In the genomic region with DNA sequence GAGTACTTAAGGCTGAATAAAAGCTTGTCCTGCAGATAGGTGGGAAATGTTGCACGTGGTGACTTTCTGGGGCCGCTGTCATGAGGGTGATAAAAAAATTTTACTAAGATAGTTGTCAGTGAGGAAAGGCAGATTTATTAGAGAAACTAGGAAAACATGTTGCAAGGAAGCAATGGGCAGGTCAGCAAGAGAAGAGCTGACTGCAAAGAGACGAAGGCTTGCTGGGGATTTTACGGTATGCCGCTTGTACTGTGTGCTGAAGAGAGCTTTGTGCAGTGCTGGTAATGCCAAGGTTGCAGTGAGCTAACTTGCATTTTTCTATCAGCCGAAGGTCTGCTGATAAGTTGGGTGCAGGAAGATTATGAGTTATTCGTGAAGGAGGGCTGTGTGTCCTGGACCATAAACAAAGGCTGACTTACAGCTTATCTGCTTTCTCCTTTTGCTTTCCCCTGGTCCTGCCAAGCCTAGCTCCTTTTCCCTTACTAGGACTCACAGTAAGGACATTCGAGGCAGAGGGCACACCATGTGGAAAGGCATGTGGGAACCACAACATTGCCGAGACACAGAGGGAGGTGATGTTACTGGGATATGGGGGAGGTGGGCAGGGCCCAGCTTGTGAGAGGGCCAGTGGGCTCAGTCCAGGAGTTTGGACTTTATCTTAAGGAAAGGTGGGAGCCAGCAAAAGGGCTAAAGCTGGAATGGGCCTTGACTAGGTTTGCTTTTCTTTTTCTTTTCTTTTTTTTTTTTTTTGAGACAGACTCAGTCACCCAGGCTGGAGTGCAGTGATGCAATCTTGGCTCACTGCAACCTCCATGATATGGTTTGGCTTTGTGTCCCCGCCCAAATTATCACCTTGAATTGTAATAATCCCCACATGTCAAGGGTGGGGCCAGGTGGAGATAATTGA, we compare ENCODE assay signal across 1 cellular context.
TF ChIP-seq lines count a peak whose summit lies in the region.

No MANE protein-coding gene starts in this region.

TF ChIP-seq in K562, 482 proteins besides CTCF, POLR2A, EP300 and RAD21 (continues in another document):
- 0 out of 4 replicates have a peak, but pooled peaks of 1 of the 2 experiments have one; percentile 52 for TF ChIP-seq TEAD1 (CRISPR knock-in tag; IDR thresholded peaks at IDR 0.05)
- 0 out of 2 replicates have a peak, but pooled peaks have one; percentile 27 for TF ChIP-seq LCOR (CRISPR knock-in tag; IDR thresholded peaks at IDR 0.05)
- TF ChIP-seq SREBF1 (IDR thresholded peaks at IDR 0.05; ENCODE audit: borderline replicate concordance, low read depth, low read length), result no peak
- no peak for TF ChIP-seq CHCHD3 (CRISPR knock-in tag; IDR thresholded peaks at IDR 0.05)
- TF ChIP-seq ARID3A (IDR thresholded peaks at IDR 0.05; ENCODE audit: borderline replicate concordance, low read depth, low read length), result 0 out of 2 replicates have a peak, but pooled peaks have one; percentile 17
- TF ChIP-seq SRSF3 (IDR thresholded peaks at IDR 0.05; ENCODE audit: insufficient read depth, low read length), result no peak
- TF ChIP-seq, protein P1, sequence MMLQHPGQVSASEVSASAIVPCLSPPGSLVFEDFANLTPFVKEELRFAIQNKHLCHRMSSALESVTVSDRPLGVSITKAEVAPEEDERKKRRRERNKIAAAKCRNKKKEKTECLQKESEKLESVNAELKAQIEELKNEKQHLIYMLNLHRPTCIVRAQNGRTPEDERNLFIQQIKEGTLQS (IDR thresholded peaks at IDR 0.05), result peak; percentile 76
- TF ChIP-seq, protein P1 (CRISPR knock-in tag; conservative IDR thresholded peaks at IDR 0.05), result no peak
- TF ChIP-seq MGA (IDR thresholded peaks at IDR 0.05), result peak; percentile 64; the same call in 1 of the 2 replicates
- 0 out of 2 replicates have a peak, but pooled peaks have one; percentile 12 for TF ChIP-seq ZFX (CRISPR knock-in tag; IDR thresholded peaks at IDR 0.05)
- TF ChIP-seq SMAD4 (CRISPR knock-in tag; conservative IDR thresholded peaks at IDR 0.05), result 0 out of 2 replicates have a peak, but pooled peaks have one; percentile 30
- TF ChIP-seq MYC (IDR thresholded peaks at IDR 0.05; ENCODE audit: low read depth, low read length), result peak; percentile 57; the same call in 1 of the 2 replicates
- TF ChIP-seq MYC (CRISPR knock-in tag; IDR thresholded peaks at IDR 0.05; ENCODE audit: borderline replicate concordance, low read depth), result no peak
- TF ChIP-seq, protein P2, sequence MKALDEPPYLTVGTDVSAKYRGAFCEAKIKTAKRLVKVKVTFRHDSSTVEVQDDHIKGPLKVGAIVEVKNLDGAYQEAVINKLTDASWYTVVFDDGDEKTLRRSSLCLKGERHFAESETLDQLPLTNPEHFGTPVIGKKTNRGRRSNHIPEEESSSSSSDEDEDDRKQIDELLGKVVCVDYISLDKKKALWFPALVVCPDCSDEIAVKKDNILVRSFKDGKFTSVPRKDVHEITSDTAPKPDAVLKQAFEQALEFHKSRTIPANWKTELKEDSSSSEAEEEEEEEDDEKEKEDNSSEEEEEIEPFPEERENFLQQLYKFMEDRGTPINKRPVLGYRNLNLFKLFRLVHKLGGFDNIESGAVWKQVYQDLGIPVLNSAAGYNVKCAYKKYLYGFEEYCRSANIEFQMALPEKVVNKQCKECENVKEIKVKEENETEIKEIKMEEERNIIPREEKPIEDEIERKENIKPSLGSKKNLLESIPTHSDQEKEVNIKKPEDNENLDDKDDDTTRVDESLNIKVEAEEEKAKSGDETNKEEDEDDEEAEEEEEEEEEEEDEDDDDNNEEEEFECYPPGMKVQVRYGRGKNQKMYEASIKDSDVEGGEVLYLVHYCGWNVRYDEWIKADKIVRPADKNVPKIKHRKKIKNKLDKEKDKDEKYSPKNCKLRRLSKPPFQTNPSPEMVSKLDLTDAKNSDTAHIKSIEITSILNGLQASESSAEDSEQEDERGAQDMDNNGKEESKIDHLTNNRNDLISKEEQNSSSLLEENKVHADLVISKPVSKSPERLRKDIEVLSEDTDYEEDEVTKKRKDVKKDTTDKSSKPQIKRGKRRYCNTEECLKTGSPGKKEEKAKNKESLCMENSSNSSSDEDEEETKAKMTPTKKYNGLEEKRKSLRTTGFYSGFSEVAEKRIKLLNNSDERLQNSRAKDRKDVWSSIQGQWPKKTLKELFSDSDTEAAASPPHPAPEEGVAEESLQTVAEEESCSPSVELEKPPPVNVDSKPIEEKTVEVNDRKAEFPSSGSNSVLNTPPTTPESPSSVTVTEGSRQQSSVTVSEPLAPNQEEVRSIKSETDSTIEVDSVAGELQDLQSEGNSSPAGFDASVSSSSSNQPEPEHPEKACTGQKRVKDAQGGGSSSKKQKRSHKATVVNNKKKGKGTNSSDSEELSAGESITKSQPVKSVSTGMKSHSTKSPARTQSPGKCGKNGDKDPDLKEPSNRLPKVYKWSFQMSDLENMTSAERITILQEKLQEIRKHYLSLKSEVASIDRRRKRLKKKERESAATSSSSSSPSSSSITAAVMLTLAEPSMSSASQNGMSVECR (CRISPR knock-in tag; IDR thresholded peaks at IDR 0.05), result peak; percentile 49
- TF ChIP-seq PRDM10 (IDR thresholded peaks at IDR 0.05; ENCODE audit: partially characterized antibody), result peak; percentile 27
- TF ChIP-seq HNRNPL (IDR thresholded peaks at IDR 0.05; ENCODE audit: low read depth, low read length), result no peak
- TF ChIP-seq CEBPB (tag; IDR thresholded peaks at IDR 0.05), result peak; percentile 83
- no peak for TF ChIP-seq IFI16 (CRISPR knock-in tag; IDR thresholded peaks at IDR 0.05)
- no peak for TF ChIP-seq ZNF431 (CRISPR knock-in tag; IDR thresholded peaks at IDR 0.05)
